ENCODE assay signal across 1 cellular context in the genomic region with DNA sequence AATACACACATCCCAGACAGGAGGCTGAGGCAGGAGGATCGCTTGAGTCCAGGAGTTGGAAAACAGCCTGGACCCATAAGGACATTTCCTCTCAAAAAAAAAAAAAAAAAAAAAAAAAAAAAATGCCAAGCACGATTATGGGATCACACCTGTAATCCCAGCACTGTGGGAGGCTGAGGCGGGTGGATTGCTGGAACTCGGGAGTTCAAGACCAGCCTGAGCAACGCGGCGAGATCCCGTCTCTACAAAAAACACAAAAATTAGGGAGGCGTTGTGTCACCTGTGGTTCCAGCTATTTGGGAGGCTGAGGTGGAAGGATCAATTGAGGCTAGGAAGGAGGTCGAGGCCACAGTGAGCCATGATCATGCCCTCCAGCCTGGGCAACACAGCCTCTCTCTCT.
TF ChIP-seq lines count a peak whose summit lies in the region.

No MANE protein-coding gene starts in this region.

TF ChIP-seq in HCT116, 20 proteins besides CTCF, POLR2A, EP300 and RAD21:
- TF ChIP-seq POLR2AphosphoS5 (IDR thresholded peaks at IDR 0.05; ENCODE audit: low read depth, low read length) (no peak), TCF7L2 (IDR thresholded peaks at IDR 0.05; ENCODE audit: borderline replicate concordance, extremely low read depth, insufficient read depth, insufficient read length) (no peak), JUND (IDR thresholded peaks at IDR 0.05) (no peak), MAX (IDR thresholded peaks at IDR 0.05) (no peak), EGR1 (IDR thresholded peaks at IDR 0.05; ENCODE audit: low read depth) (no peak), SRF (IDR thresholded peaks at IDR 0.05; ENCODE audit: low read depth) (no peak), FOSL1 (IDR thresholded peaks at IDR 0.05; ENCODE audit: low read depth) (no peak), CEBPB (IDR thresholded peaks at IDR 0.05; ENCODE audit: low read depth) (no peak), EZH2 (IDR thresholded peaks at IDR 0.05) (no peak), YY1 (IDR thresholded peaks at IDR 0.05; ENCODE audit: extremely low read depth, insufficient replicate concordance, low read depth, low read length) (no peak), EZH2phosphoT487 (IDR thresholded peaks at IDR 0.05; ENCODE audit: borderline replicate concordance) (no peak), SP1 (IDR thresholded peaks at IDR 0.05; ENCODE audit: low read depth) (no peak), ZNF274 (IDR thresholded peaks at IDR 0.05; ENCODE audit: low read depth, low read length) (no peak), CBX3 (IDR thresholded peaks at IDR 0.05; ENCODE audit: low read depth) (no peak), ELF1 (IDR thresholded peaks at IDR 0.05; ENCODE audit: borderline replicate concordance, low read depth) (no peak), ZFX (IDR thresholded peaks at IDR 0.05) (no peak), SIN3A (IDR thresholded peaks at IDR 0.05; ENCODE audit: low read depth) (no peak)
- TF ChIP-seq, protein P1, sequence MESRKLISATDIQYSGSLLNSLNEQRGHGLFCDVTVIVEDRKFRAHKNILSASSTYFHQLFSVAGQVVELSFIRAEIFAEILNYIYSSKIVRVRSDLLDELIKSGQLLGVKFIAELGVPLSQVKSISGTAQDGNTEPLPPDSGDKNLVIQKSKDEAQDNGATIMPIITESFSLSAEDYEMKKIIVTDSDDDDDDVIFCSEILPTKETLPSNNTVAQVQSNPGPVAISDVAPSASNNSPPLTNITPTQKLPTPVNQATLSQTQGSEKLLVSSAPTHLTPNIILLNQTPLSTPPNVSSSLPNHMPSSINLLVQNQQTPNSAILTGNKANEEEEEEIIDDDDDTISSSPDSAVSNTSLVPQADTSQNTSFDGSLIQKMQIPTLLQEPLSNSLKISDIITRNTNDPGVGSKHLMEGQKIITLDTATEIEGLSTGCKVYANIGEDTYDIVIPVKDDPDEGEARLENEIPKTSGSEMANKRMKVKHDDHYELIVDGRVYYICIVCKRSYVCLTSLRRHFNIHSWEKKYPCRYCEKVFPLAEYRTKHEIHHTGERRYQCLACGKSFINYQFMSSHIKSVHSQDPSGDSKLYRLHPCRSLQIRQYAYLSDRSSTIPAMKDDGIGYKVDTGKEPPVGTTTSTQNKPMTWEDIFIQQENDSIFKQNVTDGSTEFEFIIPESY (IDR thresholded peaks at IDR 0.05; ENCODE audit: extremely low read depth, insufficient replicate concordance, low read length): no peak
- TF ChIP-seq, protein P2, sequence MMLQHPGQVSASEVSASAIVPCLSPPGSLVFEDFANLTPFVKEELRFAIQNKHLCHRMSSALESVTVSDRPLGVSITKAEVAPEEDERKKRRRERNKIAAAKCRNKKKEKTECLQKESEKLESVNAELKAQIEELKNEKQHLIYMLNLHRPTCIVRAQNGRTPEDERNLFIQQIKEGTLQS (IDR thresholded peaks at IDR 0.05): no peak
- TF ChIP-seq, protein P3, sequence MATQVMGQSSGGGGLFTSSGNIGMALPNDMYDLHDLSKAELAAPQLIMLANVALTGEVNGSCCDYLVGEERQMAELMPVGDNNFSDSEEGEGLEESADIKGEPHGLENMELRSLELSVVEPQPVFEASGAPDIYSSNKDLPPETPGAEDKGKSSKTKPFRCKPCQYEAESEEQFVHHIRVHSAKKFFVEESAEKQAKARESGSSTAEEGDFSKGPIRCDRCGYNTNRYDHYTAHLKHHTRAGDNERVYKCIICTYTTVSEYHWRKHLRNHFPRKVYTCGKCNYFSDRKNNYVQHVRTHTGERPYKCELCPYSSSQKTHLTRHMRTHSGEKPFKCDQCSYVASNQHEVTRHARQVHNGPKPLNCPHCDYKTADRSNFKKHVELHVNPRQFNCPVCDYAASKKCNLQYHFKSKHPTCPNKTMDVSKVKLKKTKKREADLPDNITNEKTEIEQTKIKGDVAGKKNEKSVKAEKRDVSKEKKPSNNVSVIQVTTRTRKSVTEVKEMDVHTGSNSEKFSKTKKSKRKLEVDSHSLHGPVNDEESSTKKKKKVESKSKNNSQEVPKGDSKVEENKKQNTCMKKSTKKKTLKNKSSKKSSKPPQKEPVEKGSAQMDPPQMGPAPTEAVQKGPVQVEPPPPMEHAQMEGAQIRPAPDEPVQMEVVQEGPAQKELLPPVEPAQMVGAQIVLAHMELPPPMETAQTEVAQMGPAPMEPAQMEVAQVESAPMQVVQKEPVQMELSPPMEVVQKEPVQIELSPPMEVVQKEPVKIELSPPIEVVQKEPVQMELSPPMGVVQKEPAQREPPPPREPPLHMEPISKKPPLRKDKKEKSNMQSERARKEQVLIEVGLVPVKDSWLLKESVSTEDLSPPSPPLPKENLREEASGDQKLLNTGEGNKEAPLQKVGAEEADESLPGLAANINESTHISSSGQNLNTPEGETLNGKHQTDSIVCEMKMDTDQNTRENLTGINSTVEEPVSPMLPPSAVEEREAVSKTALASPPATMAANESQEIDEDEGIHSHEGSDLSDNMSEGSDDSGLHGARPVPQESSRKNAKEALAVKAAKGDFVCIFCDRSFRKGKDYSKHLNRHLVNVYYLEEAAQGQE (IDR thresholded peaks at IDR 0.05; ENCODE audit: low read depth): no peak
